8 cellular contexts compared by ENCODE assay signal in the genomic region with DNA sequence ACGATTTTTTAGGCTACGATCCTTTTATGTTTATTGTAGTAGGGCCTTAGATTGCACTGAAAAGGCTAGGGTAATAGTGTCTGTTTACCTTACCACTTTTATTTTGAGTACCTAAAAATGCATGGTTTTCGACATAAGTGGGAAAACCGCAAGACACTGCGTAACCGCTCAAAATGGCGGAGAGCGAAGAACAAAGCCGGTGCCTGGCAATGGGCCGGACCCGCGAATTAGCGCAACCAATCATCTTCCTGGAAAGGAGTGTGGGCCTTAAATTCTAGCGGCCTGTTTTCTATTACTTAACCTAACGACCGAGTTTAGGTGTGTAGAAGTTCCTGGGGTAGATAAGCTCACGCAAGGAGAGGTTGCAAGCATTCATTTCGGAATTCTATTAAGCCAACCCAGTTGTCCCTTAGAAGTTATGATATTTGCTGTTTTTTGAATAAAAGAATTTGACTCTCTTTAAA.
DNase-seq lines count a peak whose midpoint lies in the region; FAIRE-seq and TF ChIP-seq lines count a peak whose summit lies in the region.

No MANE protein-coding gene starts in this region.

- peak; percentile 38 for TF ChIP-seq POLR2A in H54 (IDR thresholded peaks at IDR 0.05; ENCODE audit: low read depth, low read length)

- DNase-seq in DMS153 treated with DMSO at 0.1 percent for 48 hours (lab: John Stamatoyannopoulos, UW; ENCODE audit: unreplicated experiment): peak; percentile 87
- no peak for DNase-seq in H54 (ENCODE audit: insufficient read length, low spot score)
- DNase-seq in NCI-H128 (lab: John Stamatoyannopoulos, UW; ENCODE audit: unreplicated experiment): peak; percentile 61
- peak; percentile 91 for DNase-seq in SW480 (ENCODE audit: low spot score)
- DNase-seq in amygdala (lab: John Stamatoyannopoulos, UW): peak in 40 of 56 donors; percentile 5 to 76 (median 50)
- peak; percentile 69 for DNase-seq in hepatic stellate cell (ENCODE audit: low spot score)
- peak; percentile 87 for DNase-seq in retina
- no peak for DNase-seq in epidermal melanocyte (ENCODE audit: insufficient read length, low spot score)

- FAIRE-seq in H54 (lab: Jason Lieb, UNC): no peak

Comparison
In these comparisons a context has a peak if more than half of its experiments do, and no peak if none do; other contexts are left out.
1. DNase-seq: peak in DMS153 treated with DMSO at 0.1 percent for 48 hours (single experiment), NCI-H128 (single experiment), SW480 (single experiment), amygdala (40 of 56), hepatic stellate cell (single experiment) and retina (single experiment); none in H54 (single experiment) and epidermal melanocyte (single experiment).